ENCODE assay signal across 1 cellular context in the genomic region with DNA sequence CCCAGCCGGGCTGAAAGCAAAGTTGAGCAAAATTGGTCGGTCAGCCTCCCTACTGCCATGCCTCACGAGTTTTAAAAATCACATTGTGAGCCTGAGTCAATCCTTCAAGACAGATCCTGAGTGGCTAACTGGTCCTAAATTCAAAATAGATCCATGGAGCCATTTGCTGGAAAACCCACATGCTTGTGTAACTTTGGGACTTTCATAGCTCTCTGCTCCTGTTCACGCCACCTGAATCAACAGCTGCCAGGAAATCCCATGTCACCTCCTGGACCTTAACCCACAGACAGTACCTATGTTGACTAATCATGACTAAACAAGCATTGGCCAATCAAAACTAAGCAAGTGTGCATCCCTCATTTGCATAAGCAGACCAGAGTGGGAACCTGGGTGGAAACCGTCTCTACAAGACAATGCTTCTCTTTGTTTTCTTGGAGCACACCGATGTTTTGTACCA.
TF ChIP-seq lines count a peak whose summit lies in the region.

No MANE protein-coding gene starts in this region.

TF ChIP-seq in HepG2, 621 proteins besides CTCF, POLR2A, EP300 and RAD21 (continued from another document and continues in another):
- TF ChIP-seq, protein P1, sequence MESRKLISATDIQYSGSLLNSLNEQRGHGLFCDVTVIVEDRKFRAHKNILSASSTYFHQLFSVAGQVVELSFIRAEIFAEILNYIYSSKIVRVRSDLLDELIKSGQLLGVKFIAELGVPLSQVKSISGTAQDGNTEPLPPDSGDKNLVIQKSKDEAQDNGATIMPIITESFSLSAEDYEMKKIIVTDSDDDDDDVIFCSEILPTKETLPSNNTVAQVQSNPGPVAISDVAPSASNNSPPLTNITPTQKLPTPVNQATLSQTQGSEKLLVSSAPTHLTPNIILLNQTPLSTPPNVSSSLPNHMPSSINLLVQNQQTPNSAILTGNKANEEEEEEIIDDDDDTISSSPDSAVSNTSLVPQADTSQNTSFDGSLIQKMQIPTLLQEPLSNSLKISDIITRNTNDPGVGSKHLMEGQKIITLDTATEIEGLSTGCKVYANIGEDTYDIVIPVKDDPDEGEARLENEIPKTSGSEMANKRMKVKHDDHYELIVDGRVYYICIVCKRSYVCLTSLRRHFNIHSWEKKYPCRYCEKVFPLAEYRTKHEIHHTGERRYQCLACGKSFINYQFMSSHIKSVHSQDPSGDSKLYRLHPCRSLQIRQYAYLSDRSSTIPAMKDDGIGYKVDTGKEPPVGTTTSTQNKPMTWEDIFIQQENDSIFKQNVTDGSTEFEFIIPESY (CRISPR knock-in tag; IDR thresholded peaks at IDR 0.05) = peak; percentile 60; the same call in 1 of the 2 replicates
- no peak for TF ChIP-seq FIP1L1 (IDR thresholded peaks at IDR 0.05; ENCODE audit: borderline replicate concordance, insufficient read depth, low read depth, low read length)
- TF ChIP-seq, protein P2, sequence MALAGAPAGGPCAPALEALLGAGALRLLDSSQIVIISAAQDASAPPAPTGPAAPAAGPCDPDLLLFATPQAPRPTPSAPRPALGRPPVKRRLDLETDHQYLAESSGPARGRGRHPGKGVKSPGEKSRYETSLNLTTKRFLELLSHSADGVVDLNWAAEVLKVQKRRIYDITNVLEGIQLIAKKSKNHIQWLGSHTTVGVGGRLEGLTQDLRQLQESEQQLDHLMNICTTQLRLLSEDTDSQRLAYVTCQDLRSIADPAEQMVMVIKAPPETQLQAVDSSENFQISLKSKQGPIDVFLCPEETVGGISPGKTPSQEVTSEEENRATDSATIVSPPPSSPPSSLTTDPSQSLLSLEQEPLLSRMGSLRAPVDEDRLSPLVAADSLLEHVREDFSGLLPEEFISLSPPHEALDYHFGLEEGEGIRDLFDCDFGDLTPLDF (CRISPR knock-in tag; IDR thresholded peaks at IDR 0.05) = no peak
- peak; percentile 70; the same call in 1 of the 2 replicates for TF ChIP-seq CBFB (CRISPR knock-in tag; IDR thresholded peaks at IDR 0.05)
- TF ChIP-seq, protein P3, sequence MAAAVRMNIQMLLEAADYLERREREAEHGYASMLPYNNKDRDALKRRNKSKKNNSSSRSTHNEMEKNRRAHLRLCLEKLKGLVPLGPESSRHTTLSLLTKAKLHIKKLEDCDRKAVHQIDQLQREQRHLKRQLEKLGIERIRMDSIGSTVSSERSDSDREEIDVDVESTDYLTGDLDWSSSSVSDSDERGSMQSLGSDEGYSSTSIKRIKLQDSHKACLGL (CRISPR knock-in tag; IDR thresholded peaks at IDR 0.05) = no peak; the same call in 1 of the 2 replicates
- peak; percentile 89 for TF ChIP-seq KDM6A (CRISPR knock-in tag; IDR thresholded peaks at IDR 0.05; ENCODE audit: low read depth)
- TF ChIP-seq ASH2L (IDR thresholded peaks at IDR 0.05; ENCODE audit: insufficient read length, low read depth, low read length) = peak; percentile 56
- TF ChIP-seq, protein P4, sequence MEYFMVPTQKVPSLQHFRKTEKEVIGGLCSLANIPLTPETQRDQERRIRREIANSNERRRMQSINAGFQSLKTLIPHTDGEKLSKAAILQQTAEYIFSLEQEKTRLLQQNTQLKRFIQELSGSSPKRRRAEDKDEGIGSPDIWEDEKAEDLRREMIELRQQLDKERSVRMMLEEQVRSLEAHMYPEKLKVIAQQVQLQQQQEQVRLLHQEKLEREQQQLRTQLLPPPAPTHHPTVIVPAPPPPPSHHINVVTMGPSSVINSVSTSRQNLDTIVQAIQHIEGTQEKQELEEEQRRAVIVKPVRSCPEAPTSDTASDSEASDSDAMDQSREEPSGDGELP (IDR thresholded peaks at IDR 0.05; ENCODE audit: borderline replicate concordance, low read depth) = peak; percentile 98
- TF ChIP-seq HIVEP1 (CRISPR knock-in tag; IDR thresholded peaks at IDR 0.05) = peak; percentile 93
- TF ChIP-seq, protein P5, sequence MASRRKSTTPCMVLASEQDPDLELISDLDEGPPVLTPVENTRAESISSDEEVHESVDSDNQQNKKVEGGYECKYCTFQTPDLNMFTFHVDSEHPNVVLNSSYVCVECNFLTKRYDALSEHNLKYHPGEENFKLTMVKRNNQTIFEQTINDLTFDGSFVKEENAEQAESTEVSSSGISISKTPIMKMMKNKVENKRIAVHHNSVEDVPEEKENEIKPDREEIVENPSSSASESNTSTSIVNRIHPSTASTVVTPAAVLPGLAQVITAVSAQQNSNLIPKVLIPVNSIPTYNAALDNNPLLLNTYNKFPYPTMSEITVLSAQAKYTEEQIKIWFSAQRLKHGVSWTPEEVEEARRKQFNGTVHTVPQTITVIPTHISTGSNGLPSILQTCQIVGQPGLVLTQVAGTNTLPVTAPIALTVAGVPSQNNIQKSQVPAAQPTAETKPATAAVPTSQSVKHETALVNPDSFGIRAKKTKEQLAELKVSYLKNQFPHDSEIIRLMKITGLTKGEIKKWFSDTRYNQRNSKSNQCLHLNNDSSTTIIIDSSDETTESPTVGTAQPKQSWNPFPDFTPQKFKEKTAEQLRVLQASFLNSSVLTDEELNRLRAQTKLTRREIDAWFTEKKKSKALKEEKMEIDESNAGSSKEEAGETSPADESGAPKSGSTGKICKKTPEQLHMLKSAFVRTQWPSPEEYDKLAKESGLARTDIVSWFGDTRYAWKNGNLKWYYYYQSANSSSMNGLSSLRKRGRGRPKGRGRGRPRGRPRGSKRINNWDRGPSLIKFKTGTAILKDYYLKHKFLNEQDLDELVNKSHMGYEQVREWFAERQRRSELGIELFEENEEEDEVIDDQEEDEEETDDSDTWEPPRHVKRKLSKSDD (CRISPR knock-in tag; IDR thresholded peaks at IDR 0.05; ENCODE audit: low read depth) = no peak
- no peak for TF ChIP-seq ZNF510 (CRISPR knock-in tag; IDR thresholded peaks at IDR 0.05; ENCODE audit: low read depth)
- TF ChIP-seq, protein P6, sequence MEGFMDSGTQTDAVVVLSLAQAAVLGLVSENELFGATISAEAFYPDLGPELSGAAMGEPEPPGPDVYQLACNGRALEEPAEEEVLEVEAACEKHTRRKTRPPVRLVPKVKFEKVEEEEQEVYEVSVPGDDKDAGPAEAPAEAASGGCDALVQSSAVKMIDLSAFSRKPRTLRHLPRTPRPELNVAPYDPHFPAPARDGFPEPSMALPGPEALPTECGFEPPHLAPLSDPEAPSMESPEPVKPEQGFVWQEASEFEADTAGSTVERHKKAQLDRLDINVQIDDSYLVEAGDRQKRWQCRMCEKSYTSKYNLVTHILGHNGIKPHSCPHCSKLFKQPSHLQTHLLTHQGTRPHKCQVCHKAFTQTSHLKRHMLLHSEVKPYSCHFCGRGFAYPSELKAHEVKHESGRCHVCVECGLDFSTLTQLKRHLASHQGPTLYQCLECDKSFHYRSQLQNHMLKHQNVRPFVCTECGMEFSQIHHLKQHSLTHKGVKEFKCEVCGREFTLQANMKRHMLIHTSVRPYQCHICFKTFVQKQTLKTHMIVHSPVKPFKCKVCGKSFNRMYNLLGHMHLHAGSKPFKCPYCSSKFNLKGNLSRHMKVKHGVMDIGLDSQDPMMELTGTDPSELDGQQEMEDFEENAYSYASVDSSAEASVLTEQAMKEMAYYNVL (CRISPR knock-in tag; IDR thresholded peaks at IDR 0.05; ENCODE audit: borderline replicate concordance) = no peak
- no peak for TF ChIP-seq ZNF781 (CRISPR knock-in tag; IDR thresholded peaks at IDR 0.05; ENCODE audit: borderline replicate concordance, not compliant biosample characterization)
- TF ChIP-seq FLYWCH1 (CRISPR knock-in tag; IDR thresholded peaks at IDR 0.05) = no peak
- TF ChIP-seq ZNF382 (CRISPR knock-in tag; IDR thresholded peaks at IDR 0.05; ENCODE audit: borderline replicate concordance) = no peak
- TF ChIP-seq TMF1 (CRISPR knock-in tag; IDR thresholded peaks at IDR 0.05; ENCODE audit: low read depth) = no peak
- TF ChIP-seq, protein P7, sequence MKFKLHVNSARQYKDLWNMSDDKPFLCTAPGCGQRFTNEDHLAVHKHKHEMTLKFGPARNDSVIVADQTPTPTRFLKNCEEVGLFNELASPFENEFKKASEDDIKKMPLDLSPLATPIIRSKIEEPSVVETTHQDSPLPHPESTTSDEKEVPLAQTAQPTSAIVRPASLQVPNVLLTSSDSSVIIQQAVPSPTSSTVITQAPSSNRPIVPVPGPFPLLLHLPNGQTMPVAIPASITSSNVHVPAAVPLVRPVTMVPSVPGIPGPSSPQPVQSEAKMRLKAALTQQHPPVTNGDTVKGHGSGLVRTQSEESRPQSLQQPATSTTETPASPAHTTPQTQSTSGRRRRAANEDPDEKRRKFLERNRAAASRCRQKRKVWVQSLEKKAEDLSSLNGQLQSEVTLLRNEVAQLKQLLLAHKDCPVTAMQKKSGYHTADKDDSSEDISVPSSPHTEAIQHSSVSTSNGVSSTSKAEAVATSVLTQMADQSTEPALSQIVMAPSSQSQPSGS (CRISPR knock-in tag; IDR thresholded peaks at IDR 0.05) = peak; percentile 24; the same call in 1 of the 2 replicates
- TF ChIP-seq, protein P8, sequence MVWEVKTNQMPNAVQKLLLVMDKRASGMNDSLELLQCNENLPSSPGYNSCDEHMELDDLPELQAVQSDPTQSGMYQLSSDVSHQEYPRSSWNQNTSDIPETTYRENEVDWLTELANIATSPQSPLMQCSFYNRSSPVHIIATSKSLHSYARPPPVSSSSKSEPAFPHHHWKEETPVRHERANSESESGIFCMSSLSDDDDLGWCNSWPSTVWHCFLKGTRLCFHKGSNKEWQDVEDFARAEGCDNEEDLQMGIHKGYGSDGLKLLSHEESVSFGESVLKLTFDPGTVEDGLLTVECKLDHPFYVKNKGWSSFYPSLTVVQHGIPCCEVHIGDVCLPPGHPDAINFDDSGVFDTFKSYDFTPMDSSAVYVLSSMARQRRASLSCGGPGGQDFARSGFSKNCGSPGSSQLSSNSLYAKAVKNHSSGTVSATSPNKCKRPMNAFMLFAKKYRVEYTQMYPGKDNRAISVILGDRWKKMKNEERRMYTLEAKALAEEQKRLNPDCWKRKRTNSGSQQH (CRISPR knock-in tag; IDR thresholded peaks at IDR 0.05; ENCODE audit: low read depth) = no peak
- TF ChIP-seq SIN3A (IDR thresholded peaks at IDR 0.05; ENCODE audit: borderline replicate concordance, low read depth, low read length) = peak; percentile 36; the same call in 1 of the 2 replicates
- no peak for TF ChIP-seq KLF15 (CRISPR knock-in tag; IDR thresholded peaks at IDR 0.05; ENCODE audit: borderline replicate concordance)
- peak; percentile 68; the same call in 1 of the 2 replicates for TF ChIP-seq ZKSCAN8 (CRISPR knock-in tag; IDR thresholded peaks at IDR 0.05; ENCODE audit: borderline replicate concordance)
- TF ChIP-seq ZBTB3 (CRISPR knock-in tag; IDR thresholded peaks at IDR 0.05; ENCODE audit: borderline replicate concordance, low read depth) = no peak
- TF ChIP-seq, protein P9, sequence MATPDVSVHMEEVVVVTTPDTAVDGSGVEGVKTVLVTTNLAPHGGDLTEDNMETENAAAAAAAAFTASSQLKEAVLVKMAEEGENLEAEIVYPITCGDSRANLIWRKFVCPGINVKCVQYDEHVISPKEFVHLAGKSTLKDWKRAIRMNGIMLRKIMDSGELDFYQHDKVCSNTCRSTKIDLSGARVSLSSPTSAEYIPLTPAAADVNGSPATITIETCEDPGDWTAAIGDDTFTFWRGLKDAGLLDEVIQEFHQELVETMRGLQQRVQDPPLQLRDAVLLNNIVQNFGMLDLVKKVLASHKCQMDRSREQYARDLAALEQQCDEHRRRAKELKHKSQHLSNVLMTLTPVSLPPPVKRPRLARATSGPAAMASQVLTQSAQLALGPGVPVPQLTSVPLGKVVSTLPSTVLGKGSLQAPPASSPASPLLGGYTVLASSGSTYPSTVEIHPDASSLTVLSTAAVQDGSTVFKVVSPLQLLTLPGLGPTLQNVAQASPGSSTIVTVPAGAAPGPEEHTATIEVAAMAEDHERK (CRISPR knock-in tag; IDR thresholded peaks at IDR 0.05; ENCODE audit: low read depth) = no peak
- peak; percentile 52 for TF ChIP-seq TBL1XR1 (IDR thresholded peaks at IDR 0.05; ENCODE audit: borderline replicate concordance, low read length, partially characterized antibody)
- peak; percentile 82 for TF ChIP-seq CREM (IDR thresholded peaks at IDR 0.05)
- no peak for TF ChIP-seq CREM (CRISPR knock-in tag; IDR thresholded peaks at IDR 0.05)
- no peak for TF ChIP-seq ZNF577 (CRISPR knock-in tag; IDR thresholded peaks at IDR 0.05; ENCODE audit: borderline replicate concordance, low read depth)
- TF ChIP-seq ZNF235 (CRISPR knock-in tag; IDR thresholded peaks at IDR 0.05; ENCODE audit: borderline replicate concordance) = no peak
- TF ChIP-seq PHF21A (CRISPR knock-in tag; IDR thresholded peaks at IDR 0.05) = peak; percentile 70
- no peak for TF ChIP-seq RORA (CRISPR knock-in tag; IDR thresholded peaks at IDR 0.05)
- TF ChIP-seq, protein P10, sequence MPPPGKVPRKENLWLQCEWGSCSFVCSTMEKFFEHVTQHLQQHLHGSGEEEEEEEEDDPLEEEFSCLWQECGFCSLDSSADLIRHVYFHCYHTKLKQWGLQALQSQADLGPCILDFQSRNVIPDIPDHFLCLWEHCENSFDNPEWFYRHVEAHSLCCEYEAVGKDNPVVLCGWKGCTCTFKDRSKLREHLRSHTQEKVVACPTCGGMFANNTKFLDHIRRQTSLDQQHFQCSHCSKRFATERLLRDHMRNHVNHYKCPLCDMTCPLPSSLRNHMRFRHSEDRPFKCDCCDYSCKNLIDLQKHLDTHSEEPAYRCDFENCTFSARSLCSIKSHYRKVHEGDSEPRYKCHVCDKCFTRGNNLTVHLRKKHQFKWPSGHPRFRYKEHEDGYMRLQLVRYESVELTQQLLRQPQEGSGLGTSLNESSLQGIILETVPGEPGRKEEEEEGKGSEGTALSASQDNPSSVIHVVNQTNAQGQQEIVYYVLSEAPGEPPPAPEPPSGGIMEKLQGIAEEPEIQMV (CRISPR knock-in tag; IDR thresholded peaks at IDR 0.05; ENCODE audit: low read depth) = peak; percentile 93
- no peak for TF ChIP-seq KLF6 (CRISPR knock-in tag; IDR thresholded peaks at IDR 0.05)
- no peak for TF ChIP-seq NFATC3 (CRISPR knock-in tag; IDR thresholded peaks at IDR 0.05)
- no peak for TF ChIP-seq DPF2 (CRISPR knock-in tag; IDR thresholded peaks at IDR 0.05; ENCODE audit: borderline replicate concordance, low read depth)
- no peak for TF ChIP-seq ZNF550 (CRISPR knock-in tag; IDR thresholded peaks at IDR 0.05; ENCODE audit: borderline replicate concordance)
- TF ChIP-seq, protein P11, sequence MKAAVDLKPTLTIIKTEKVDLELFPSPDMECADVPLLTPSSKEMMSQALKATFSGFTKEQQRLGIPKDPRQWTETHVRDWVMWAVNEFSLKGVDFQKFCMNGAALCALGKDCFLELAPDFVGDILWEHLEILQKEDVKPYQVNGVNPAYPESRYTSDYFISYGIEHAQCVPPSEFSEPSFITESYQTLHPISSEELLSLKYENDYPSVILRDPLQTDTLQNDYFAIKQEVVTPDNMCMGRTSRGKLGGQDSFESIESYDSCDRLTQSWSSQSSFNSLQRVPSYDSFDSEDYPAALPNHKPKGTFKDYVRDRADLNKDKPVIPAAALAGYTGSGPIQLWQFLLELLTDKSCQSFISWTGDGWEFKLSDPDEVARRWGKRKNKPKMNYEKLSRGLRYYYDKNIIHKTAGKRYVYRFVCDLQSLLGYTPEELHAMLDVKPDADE (CRISPR knock-in tag; IDR thresholded peaks at IDR 0.05) = no peak
- TF ChIP-seq ZNF629 (CRISPR knock-in tag; conservative IDR thresholded peaks at IDR 0.05) = no peak
- peak; percentile 93 for TF ChIP-seq HNF4A (CRISPR knock-in tag; IDR thresholded peaks at IDR 0.05)
- no peak for TF ChIP-seq ZKSCAN1 (IDR thresholded peaks at IDR 0.05; ENCODE audit: low read length)
- TF ChIP-seq, protein P12, sequence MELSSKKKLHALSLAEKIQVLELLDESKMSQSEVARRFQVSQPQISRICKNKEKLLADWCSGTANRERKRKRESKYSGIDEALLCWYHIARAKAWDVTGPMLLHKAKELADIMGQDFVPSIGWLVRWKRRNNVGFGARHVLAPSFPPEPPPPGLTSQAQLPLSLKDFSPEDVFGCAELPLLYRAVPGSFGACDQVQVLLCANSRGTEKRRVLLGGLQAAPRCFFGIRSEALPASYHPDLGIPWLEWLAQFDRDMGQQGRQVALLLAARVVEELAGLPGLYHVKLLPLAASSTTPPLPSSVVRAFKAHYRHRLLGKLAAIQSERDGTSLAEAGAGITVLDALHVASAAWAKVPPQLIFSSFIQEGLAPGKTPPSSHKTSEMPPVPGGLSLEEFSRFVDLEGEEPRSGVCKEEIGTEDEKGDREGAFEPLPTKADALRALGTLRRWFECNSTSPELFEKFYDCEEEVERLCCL (CRISPR knock-in tag; IDR thresholded peaks at IDR 0.05; ENCODE audit: borderline replicate concordance) = no peak
- TF ChIP-seq SAP130 (CRISPR knock-in tag; IDR thresholded peaks at IDR 0.05; ENCODE audit: low read depth) = peak; percentile 81
- no peak; the same call in 1 of the 2 replicates for TF ChIP-seq HDAC1 (CRISPR knock-in tag; IDR thresholded peaks at IDR 0.05)
